ENCODE assay signal across 1 cellular context in the genomic region with DNA sequence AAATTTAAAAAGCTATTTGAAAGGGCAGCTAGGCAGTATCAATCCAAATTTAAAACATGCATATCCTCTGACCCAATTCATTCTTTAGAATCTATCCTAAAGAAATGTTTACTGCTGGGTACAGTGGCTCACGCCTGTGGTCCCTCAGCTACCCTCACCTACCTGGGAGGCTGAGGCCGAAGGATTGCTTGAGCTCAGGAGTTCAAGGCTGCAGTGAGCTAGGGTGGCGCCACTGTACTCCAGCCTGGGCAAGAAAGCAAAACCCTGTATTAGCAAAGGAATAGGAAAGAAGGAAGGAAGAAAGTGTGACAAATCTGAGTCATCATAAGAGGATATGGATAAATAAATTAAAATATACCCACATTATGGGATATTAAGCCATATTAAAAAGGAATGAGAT.
TF ChIP-seq lines count a peak whose summit lies in the region.

No MANE protein-coding gene starts in this region.

TF ChIP-seq in HCT116, 20 proteins besides CTCF, POLR2A, EP300 and RAD21 (continued from another document):
- TF ChIP-seq, protein P1, sequence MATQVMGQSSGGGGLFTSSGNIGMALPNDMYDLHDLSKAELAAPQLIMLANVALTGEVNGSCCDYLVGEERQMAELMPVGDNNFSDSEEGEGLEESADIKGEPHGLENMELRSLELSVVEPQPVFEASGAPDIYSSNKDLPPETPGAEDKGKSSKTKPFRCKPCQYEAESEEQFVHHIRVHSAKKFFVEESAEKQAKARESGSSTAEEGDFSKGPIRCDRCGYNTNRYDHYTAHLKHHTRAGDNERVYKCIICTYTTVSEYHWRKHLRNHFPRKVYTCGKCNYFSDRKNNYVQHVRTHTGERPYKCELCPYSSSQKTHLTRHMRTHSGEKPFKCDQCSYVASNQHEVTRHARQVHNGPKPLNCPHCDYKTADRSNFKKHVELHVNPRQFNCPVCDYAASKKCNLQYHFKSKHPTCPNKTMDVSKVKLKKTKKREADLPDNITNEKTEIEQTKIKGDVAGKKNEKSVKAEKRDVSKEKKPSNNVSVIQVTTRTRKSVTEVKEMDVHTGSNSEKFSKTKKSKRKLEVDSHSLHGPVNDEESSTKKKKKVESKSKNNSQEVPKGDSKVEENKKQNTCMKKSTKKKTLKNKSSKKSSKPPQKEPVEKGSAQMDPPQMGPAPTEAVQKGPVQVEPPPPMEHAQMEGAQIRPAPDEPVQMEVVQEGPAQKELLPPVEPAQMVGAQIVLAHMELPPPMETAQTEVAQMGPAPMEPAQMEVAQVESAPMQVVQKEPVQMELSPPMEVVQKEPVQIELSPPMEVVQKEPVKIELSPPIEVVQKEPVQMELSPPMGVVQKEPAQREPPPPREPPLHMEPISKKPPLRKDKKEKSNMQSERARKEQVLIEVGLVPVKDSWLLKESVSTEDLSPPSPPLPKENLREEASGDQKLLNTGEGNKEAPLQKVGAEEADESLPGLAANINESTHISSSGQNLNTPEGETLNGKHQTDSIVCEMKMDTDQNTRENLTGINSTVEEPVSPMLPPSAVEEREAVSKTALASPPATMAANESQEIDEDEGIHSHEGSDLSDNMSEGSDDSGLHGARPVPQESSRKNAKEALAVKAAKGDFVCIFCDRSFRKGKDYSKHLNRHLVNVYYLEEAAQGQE (IDR thresholded peaks at IDR 0.05; ENCODE audit: low read depth) = no peak
